In genomic region chr11:111603633-111604130, GRCh38 we compare ENCODE assay signal across 8 cellular contexts. TPM values are rescaled to one million over a fixed set of nuclear protein-coding genes. Genes with fewer than 3 reads are reported as not detected.
A peak's percentile ranks its signal among the peaks of the same experiment; 100 is the strongest.
DNase-seq lines count a peak whose midpoint lies in the region; ATAC-seq and TF ChIP-seq lines count a peak whose summit lies in the region.

No MANE protein-coding gene starts in this region.

- intact Hi-C loops in CD14-positive monocyte (cut with micrococcal nuclease): loop anchor here (5.0 kb wide), 2 partner anchors 174 to 239 kb away; no protein-coding TSS in a partner anchor

- H3K4me3 ChIP-seq in ectodermal cell (ENCODE audit: insufficient read depth, low read depth, low read length): peak overlapping the region; percentile 85

- H3K4me1 ChIP-seq in ectodermal cell (ENCODE audit: control insufficient read depth, insufficient read depth, low read length): peaks cover 7% of the 10 kb centered on the region

- no peaks in the 10 kb centered on the region for H3K36me3 ChIP-seq in ectodermal cell (ENCODE audit: control insufficient read depth, insufficient read depth, low read length)

- H3K9me3 Mint-ChIP-seq in CD14-positive monocyte: no peaks in the 10 kb centered on the region
- H3K9me3 Mint-ChIP-seq in nephron progenitor cell: no peaks in the 10 kb centered on the region

- peaks cover 0 to 1% (median 0%) of the 10 kb centered on the region in 3 donors for H3K27me3 Mint-ChIP-seq in CD14-positive monocyte (ENCODE audit: low read depth in 3 of 3)
- no peaks in the 10 kb centered on the region for H3K27me3 Mint-ChIP-seq in nephron progenitor cell (ENCODE audit: low read depth, poor library complexity)

- H3K27ac ChIP-seq in ectodermal cell (ENCODE audit: insufficient read depth, low read depth, low read length, poor library complexity, severe bottlenecking): no peak overlapping the region

- ATAC-seq in HG02885 (IDR thresholded peaks at IDR 0.05; ENCODE audit: poor library complexity, unreplicated experiment): no peak

- peak overlapping the region; percentile 92 to 96 (median 95) for H3K27ac Mint-ChIP-seq in CD14-positive monocyte
- H3K27ac Mint-ChIP-seq in nephron progenitor cell: peak overlapping the region; percentile 92

- H3K27me3 ChIP-seq in ectodermal cell (ENCODE audit: control insufficient read depth, insufficient read depth, low read length, poor library complexity, severe bottlenecking): peaks cover 17% of the 10 kb centered on the region

- H3K4me3 Mint-ChIP-seq in CD14-positive monocyte: peak overlapping the region; percentile 94 to 97
- peak overlapping the region; percentile 99 for H3K4me3 Mint-ChIP-seq in nephron progenitor cell

- TF ChIP-seq CTCF in CD14-positive monocyte (IDR thresholded peaks at IDR 0.05) (no peak), nephron progenitor cell (IDR thresholded peaks at IDR 0.05) (no peak)

- H3K9me3 ChIP-seq in ectodermal cell (ENCODE audit: control insufficient read depth, low read length): no peaks in the 10 kb centered on the region

- DNase-seq in CD14-positive monocyte (ENCODE audit: low spot score): no peak
- peak; percentile 20 for DNase-seq in M059J (ENCODE audit: low read depth)
- no peak for DNase-seq in nephron progenitor cell
- DNase-seq in NCI-H748 treated with DMSO at 0.1 percent for 48 hours (lab: John Stamatoyannopoulos, UW): no peak
- no peak for DNase-seq in activated gamma-delta T cell treated with Interleukin-2 at 50 U/mL for 16 hours
- DNase-seq in stimulated activated CD4-positive, alpha-beta T cell treated with anti-CD3 and anti-CD28 coated beads, Interleukin-1b, Interleukin-23, amount 100 ng/mL, for 48 hours: no peak

- H3K36me3 Mint-ChIP-seq in CD14-positive monocyte (no peaks in the 10 kb centered on the region), nephron progenitor cell (ENCODE audit: low read depth) (no peaks in the 10 kb centered on the region)

- H3K4me1 Mint-ChIP-seq in CD14-positive monocyte: peaks cover 26% of the 10 kb centered on the region
- peaks cover 31% of the 10 kb centered on the region for H3K4me1 Mint-ChIP-seq in nephron progenitor cell

- 32 to 33% methylated on average over 7 of the region's 7 CpGs for whole genome bisulfite sequencing in ectodermal cell, 2 experiments

RNA-seq across cellular contexts. Expression of gene SIK2, which starts 1.4 kb away (rescaled TPM):
- under 1 TPM; 0.16 to 0.23 TPM for polyA plus RNA-seq in CD14-positive monocyte
- 8.4 and 19.4 TPM in 2 replicates for total RNA-seq in M059J (2014; rRNA removed; shearing (Covaris generic))
- 17.3 TPM for polyA plus RNA-seq in ectodermal cell (2013, experiment 1 of 4)
- 21.1 TPM for polyA plus RNA-seq in ectodermal cell (2013, experiment 2 of 4)
- 13.5 TPM for polyA plus RNA-seq in ectodermal cell (2013, experiment 3 of 4)
- polyA plus RNA-seq in ectodermal cell (2013, experiment 4 of 4): 14.5 TPM
